Comparison of ENCODE assay signal across 21 cellular contexts in the genomic region with DNA sequence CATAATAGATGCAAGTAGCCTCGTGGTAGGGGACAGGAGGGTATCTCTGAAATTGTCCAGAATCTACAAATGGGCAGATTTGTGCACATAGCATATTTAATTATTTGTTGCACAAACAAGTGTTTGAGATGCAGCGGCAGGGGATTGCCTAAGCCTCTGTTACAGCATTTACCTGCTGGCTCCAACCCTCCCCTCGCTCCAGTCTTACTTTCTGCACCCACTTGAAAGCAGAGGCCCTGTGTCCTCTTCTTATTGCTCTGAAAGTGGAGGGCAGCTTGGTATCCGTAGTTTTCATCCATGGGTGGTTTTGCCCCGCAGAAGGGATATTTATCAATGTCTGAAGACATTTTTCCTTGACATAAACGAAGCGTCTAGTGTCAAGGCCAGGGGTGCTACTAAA.
DNase-seq lines count a peak whose midpoint lies in the region; ATAC-seq and TF ChIP-seq lines count a peak whose summit lies in the region.
"Had no signal": no experiment of that assay in that cellular context is flagged by ENCODE, and none has a peak within 500 bp of the region (broad histone marks: within the 10 kb centered on the region; RNA-seq: fewer than 3 reads in every experiment).

No MANE protein-coding gene starts in this region.

- RAD21 ChIA-PET in HCT116 (lab: Charles Lee; ENCODE audit: low non-redundant PET in 1 of 2, low total read pairs in 2 of 2, uncharacterized antibody in 2 of 2, unreplicated experiment in 2 of 2): no interaction called here

- H2AFZ ChIP-seq in HCT116 (ENCODE audit: low read depth, low read length, poor library complexity, severe bottlenecking): no peak overlapping the region
- H2AFZ ChIP-seq in neural progenitor cell (replicated peaks): no peak overlapping the region

- H3K27ac Mint-ChIP-seq in neural progenitor cell: no peak overlapping the region
- H3K27ac Mint-ChIP-seq: B cell; CD4-positive, CD25-positive, alpha-beta regulatory T cell had no signal

- intact Hi-C loops in HCT116 (cut with micrococcal nuclease) (loop anchor here (5.0 kb wide), 1 partner anchor 183 kb away; no protein-coding TSS in a partner anchor), colonic mucosa (cut with DNase I) (loop anchor here (2.0 to 5.0 kb wide), 4 partner anchors 68 to 203 kb away; no protein-coding TSS in a partner anchor), transverse colon (cut with DNase I; ENCODE audit: low total_unique reads) (loop anchor here (5.0 kb wide), 1 partner anchor 203 kb away; no protein-coding TSS in a partner anchor)

- no peaks in the 10 kb centered on the region for H3K36me3 Mint-ChIP-seq in neural progenitor cell
- H3K36me3 Mint-ChIP-seq: CD4-positive, CD25-positive, alpha-beta regulatory T cell had no signal

- H3K27ac ChIP-seq in HCT116 (ENCODE audit: low read depth, low read length) (no peak overlapping the region), colonic mucosa (peak overlapping the region; percentile 85), mucosa of rectum (ENCODE audit: low read depth in 2 of 2, low read length in 2 of 2) (peak overlapping the region; percentile 91 to 94), transverse colon (peak overlapping the region; percentile 79 to 87 (median 86)), neural progenitor cell (no peak overlapping the region)
- H3K27ac ChIP-seq: A549, SK-N-MC had no signal

- H3F3A ChIP-seq in neural progenitor cell (ENCODE audit: low read depth): no peaks in the 10 kb centered on the region

- H3K36me3 ChIP-seq in HCT116 (ENCODE audit: control insufficient read depth in 1 of 2, insufficient read depth in 2 of 2, low read length in 2 of 2): no peaks in the 10 kb centered on the region
- no peaks in the 10 kb centered on the region for H3K36me3 ChIP-seq in colonic mucosa
- H3K36me3 ChIP-seq in mucosa of rectum (ENCODE audit: control insufficient read depth in 2 of 2, insufficient read depth in 2 of 2, low read length in 2 of 2): no peaks in the 10 kb centered on the region
- H3K36me3 ChIP-seq in transverse colon: no peaks in the 10 kb centered on the region
- no peaks in the 10 kb centered on the region for H3K36me3 ChIP-seq in neural progenitor cell

- H3K4me1 Mint-ChIP-seq in neural progenitor cell: peaks cover 2% of the 10 kb centered on the region

- H3K4me2 ChIP-seq in HCT116 (ENCODE audit: low read length) (peak overlapping the region; percentile 33; the same call in 1 of the 2 replicates), neural progenitor cell (no peak overlapping the region)
- H3K4me2 ChIP-seq: A549 had no signal

- POLR2A ChIA-PET in HCT116 (lab: Charles Lee): no interaction called here

- BruUV-seq in HCT116 (replicated peaks; lab: Mats Ljungman, UMichigan): no TSS peak

- no peak for TF ChIP-seq EP300 in transverse colon (IDR thresholded peaks at IDR 0.05; ENCODE audit: low read depth)

- DNase-seq in HCT116 (ENCODE audit: low read depth, low spot score): no peak
- no peak for DNase-seq in colonic mucosa
- no peak for DNase-seq in transverse colon
- no peak for DNase-seq in activated gamma-delta T cell (lab: John Stamatoyannopoulos, UW)
- no peak for DNase-seq in neural progenitor cell (ENCODE audit: low spot score)
- DNase-seq: CD4-positive, CD25-positive, alpha-beta regulatory T cell; DND-41; Kasumi-1; NCI-H1694; NCI-H2081; NCI-H2171; NCI-H345; NCI-H524; NCI-H774 had no signal

- no peaks in the 10 kb centered on the region for H4K20me1 ChIP-seq in HCT116 (ENCODE audit: insufficient read depth)
- no peaks in the 10 kb centered on the region for H4K20me1 ChIP-seq in neural progenitor cell (ENCODE audit: low read depth)

- TF ChIP-seq CTCF in HCT116 (IDR thresholded peaks at IDR 0.05 in 2 of 3, conservative IDR thresholded peaks at IDR 0.05 in 1 of 3; ENCODE audit: borderline replicate concordance in 1 of 3, insufficient read depth in 1 of 3, low read depth in 2 of 3, low read length in 2 of 3) (no peak), colonic mucosa (IDR thresholded peaks at IDR 0.05) (no peak), transverse colon (IDR thresholded peaks at IDR 0.05) (no peak), neural progenitor cell (IDR thresholded peaks at IDR 0.05) (no peak)

- no peak overlapping the region for H3K4me3 Mint-ChIP-seq in neural progenitor cell
- H3K4me3 Mint-ChIP-seq: B cell; CD4-positive, CD25-positive, alpha-beta regulatory T cell had no signal

- no peak for ATAC-seq in HCT116
- ATAC-seq in HG03571 (IDR thresholded peaks at IDR 0.05; ENCODE audit: unreplicated experiment): no peak
- ATAC-seq: GM12878, Right ventricle myocardium inferior had no signal

- no peaks in the 10 kb centered on the region for H3K9me3 ChIP-seq in HCT116 (ENCODE audit: control insufficient read depth in 1 of 2, insufficient read depth in 1 of 2, low read depth in 1 of 2, low read length in 2 of 2)
- H3K9me3 ChIP-seq in colonic mucosa: no peaks in the 10 kb centered on the region
- no peaks in the 10 kb centered on the region for H3K9me3 ChIP-seq in mucosa of rectum (ENCODE audit: control insufficient read depth in 2 of 2, low read length in 2 of 2)
- H3K9me3 ChIP-seq in transverse colon: no peaks in the 10 kb centered on the region
- no peaks in the 10 kb centered on the region for H3K9me3 ChIP-seq in neural progenitor cell (ENCODE audit: low read depth)
- H3K9me3 ChIP-seq: A549 had no signal

- H3K79me2 ChIP-seq in HCT116 (ENCODE audit: insufficient read depth, low read length): no peaks in the 10 kb centered on the region
- no peaks in the 10 kb centered on the region for H3K79me2 ChIP-seq in neural progenitor cell (ENCODE audit: low read depth)

- H3K27me3 ChIP-seq in HCT116 (ENCODE audit: insufficient read depth, low read length) (no peaks in the 10 kb centered on the region), colonic mucosa (no peaks in the 10 kb centered on the region), mucosa of rectum (ENCODE audit: control insufficient read depth in 2 of 2, insufficient read depth in 2 of 2, low read length in 2 of 2) (no peaks in the 10 kb centered on the region), transverse colon (no peaks in the 10 kb centered on the region), neural progenitor cell (no peaks in the 10 kb centered on the region)

- in situ Hi-C loops in transverse colon (cut with MboI; ENCODE audit: low pct_ligation_motif_present in 1 of 4, low pct_unique_long_range_greater_than_20kb in 1 of 4, low sequenced_read_pairs in 3 of 4): loop anchor here in 3 of 4 donors (10.0 to 25.0 kb wide), 3 partner anchors 205 to 788 kb away; a partner anchor contains a TSS

- TF ChIP-seq POLR2A in HCT116 (IDR thresholded peaks at IDR 0.05; ENCODE audit: borderline replicate concordance, extremely low read depth, insufficient read depth, insufficient read length) (no peak), transverse colon (IDR thresholded peaks at IDR 0.05) (no peak)

- TF ChIP-seq RAD21 in HCT116 (IDR thresholded peaks at IDR 0.05; ENCODE audit: low read depth): no peak

- 65 to 66% methylated on average over 7 of the region's 7 CpGs for WGBS in transverse colon (ENCODE audit: low coverage in 1 of 2), 2 donors

- no peak overlapping the region for H3K9ac ChIP-seq in HCT116 (ENCODE audit: low read length)
- peak overlapping the region in 1 of 2 donors; percentile 63 for H3K9ac ChIP-seq in colonic mucosa (ENCODE audit: low read depth in 2 of 2, low read length in 2 of 2)
- H3K9ac ChIP-seq in mucosa of rectum (ENCODE audit: low read depth in 1 of 2, low read length in 2 of 2): peak overlapping the region; percentile 9 to 56
- no peak overlapping the region for H3K9ac ChIP-seq in neural progenitor cell

- peaks cover 3% of the 10 kb centered on the region for H3K9me3 Mint-ChIP-seq in neural progenitor cell
- H3K9me3 Mint-ChIP-seq: CD4-positive, CD25-positive, alpha-beta regulatory T cell had no signal

- H3K4me1 ChIP-seq in HCT116 (ENCODE audit: control insufficient read depth in 1 of 2, insufficient read depth in 2 of 2, low read length in 2 of 2) (peaks cover 0 to 24% of the 10 kb centered on the region in 2 experiments; a peak in 2 of 4 replicates), colonic mucosa (peaks cover 4% of the 10 kb centered on the region), mucosa of rectum (ENCODE audit: control insufficient read depth in 2 of 2, insufficient read depth in 2 of 2, low read length in 2 of 2) (peaks cover 23 to 53% of the 10 kb centered on the region in 2 donors), transverse colon (peaks cover 13 to 52% (median 34%) of the 10 kb centered on the region in 4 donors), neural progenitor cell (no peaks in the 10 kb centered on the region)

- CTCF ChIA-PET in HCT116 (lab: Charles Lee): no interaction called here

- no peak overlapping the region for H3K4me3 ChIP-seq in HCT116 (replicated peaks in 1 of 2; ENCODE audit: low read depth in 1 of 2, low read length in 2 of 2)
- H3K4me3 ChIP-seq in colonic mucosa: no peak overlapping the region
- peak overlapping the region in 1 of 2 donors; percentile 38 for H3K4me3 ChIP-seq in mucosa of rectum (ENCODE audit: low read length in 2 of 2)
- H3K4me3 ChIP-seq in transverse colon: no peak overlapping the region
- H3K4me3 ChIP-seq in neural progenitor cell: no peak overlapping the region
- H3K4me3 ChIP-seq: A549, GM12878, SK-N-MC had no signal

- no peaks in the 10 kb centered on the region for H3K9me2 ChIP-seq in HCT116 (ENCODE audit: insufficient read depth)

- H3K27me3 Mint-ChIP-seq in neural progenitor cell (ENCODE audit: insufficient read depth, low read depth): peaks cover 3% of the 10 kb centered on the region

TF ChIP-seq in HCT116, 20 proteins besides CTCF, POLR2A, EP300 and RAD21 (continues in another document):
- TF ChIP-seq, protein P1, sequence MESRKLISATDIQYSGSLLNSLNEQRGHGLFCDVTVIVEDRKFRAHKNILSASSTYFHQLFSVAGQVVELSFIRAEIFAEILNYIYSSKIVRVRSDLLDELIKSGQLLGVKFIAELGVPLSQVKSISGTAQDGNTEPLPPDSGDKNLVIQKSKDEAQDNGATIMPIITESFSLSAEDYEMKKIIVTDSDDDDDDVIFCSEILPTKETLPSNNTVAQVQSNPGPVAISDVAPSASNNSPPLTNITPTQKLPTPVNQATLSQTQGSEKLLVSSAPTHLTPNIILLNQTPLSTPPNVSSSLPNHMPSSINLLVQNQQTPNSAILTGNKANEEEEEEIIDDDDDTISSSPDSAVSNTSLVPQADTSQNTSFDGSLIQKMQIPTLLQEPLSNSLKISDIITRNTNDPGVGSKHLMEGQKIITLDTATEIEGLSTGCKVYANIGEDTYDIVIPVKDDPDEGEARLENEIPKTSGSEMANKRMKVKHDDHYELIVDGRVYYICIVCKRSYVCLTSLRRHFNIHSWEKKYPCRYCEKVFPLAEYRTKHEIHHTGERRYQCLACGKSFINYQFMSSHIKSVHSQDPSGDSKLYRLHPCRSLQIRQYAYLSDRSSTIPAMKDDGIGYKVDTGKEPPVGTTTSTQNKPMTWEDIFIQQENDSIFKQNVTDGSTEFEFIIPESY (IDR thresholded peaks at IDR 0.05; ENCODE audit: extremely low read depth, insufficient replicate concordance, low read length): no peak

Comparison
In these comparisons a context has a peak if more than half of its experiments do, and no peak if none do; other contexts are left out.
1. H3K27ac ChIP-seq: peak in colonic mucosa (single experiment), mucosa of rectum (2 of 2) and transverse colon (4 of 4); none in HCT116 (single experiment) and neural progenitor cell (single experiment).
2. H3K9ac ChIP-seq: peak in mucosa of rectum (2 of 2); none in HCT116 (single experiment) and neural progenitor cell (single experiment).